ENCODE assay signal across 8 cellular contexts in the genomic region with DNA sequence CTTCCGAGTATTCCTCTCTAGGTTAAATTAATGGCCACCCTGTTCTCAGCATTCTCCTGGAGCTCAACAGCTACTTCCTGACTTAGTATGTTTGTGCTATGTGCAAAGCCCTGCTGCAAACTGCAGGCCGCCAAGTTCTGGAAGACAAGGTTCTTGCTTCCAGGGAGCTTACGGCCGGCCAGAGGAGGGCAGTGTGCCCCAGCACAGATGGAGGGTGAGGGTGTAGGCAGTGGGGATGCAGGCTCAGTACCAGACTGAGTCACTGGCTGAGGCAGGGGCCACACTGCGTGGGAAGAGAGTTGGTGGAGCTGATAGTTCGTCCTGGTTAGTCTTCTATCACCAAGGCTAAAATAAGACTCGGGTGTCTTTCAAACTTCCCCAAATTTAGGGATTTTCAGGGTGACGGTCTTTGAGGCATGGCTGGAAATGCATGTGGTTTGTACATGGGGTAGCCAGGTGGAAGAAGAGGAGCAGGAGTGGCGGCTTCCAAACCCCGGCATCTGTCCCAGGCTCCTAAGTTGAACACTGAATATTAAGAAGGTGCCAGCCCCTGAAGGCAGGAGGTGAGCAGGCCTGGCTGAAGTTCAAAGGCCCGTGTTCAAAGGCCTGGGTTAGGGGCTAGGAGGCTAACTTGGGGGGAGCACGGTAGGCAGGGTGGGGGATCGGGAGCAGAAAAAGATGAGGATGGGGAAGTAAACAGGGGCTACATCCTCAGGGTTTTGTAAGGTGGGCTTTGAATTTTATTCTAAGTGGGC. TPM values are rescaled to one million over a fixed set of nuclear protein-coding genes. Genes with fewer than 3 reads are reported as not detected.
DNase-seq lines count a peak whose midpoint lies in the region; ATAC-seq and TF ChIP-seq lines count a peak whose summit lies in the region.

No MANE protein-coding gene starts in this region.

- H3K27ac Mint-ChIP-seq in activated T-cell treated with anti-CD3 and anti-CD28 coated beads, Interleukin-2, amount 50 U/mL, for 72 hours: no peak overlapping the region
- peak overlapping the region in 3 of 5 experiments; percentile 29 to 66 (median 59) for H3K27ac Mint-ChIP-seq in brain

- peaks cover 27% of the 10 kb centered on the region for H3K4me1 Mint-ChIP-seq in activated T-cell treated with anti-CD3 and anti-CD28 coated beads, Interleukin-2, amount 50 U/mL, for 72 hours (ENCODE audit: low read depth)
- H3K4me1 Mint-ChIP-seq in activated T-cell treated with anti-CD3 and anti-CD28 coated beads, Interleukin-2, amount 50 U/mL, for 4 hours (ENCODE audit: low read depth): peaks cover 25% of the 10 kb centered on the region
- peaks cover 36% of the 10 kb centered on the region for H3K4me1 Mint-ChIP-seq in brain

- H3K79me2 ChIP-seq in osteoblast (ENCODE audit: insufficient read depth, low read length): no peaks in the 10 kb centered on the region

- peak; percentile 48 to 50 for ATAC-seq in activated T-cell treated with anti-CD3 and anti-CD28 coated beads, Interleukin-2, amount 50 U/mL, for 72 hours (replicated peaks in 1 of 2)
- no peak for ATAC-seq in activated T-cell treated with anti-CD3 and anti-CD28 coated beads, Interleukin-2, amount 50 U/mL, for 4 hours
- no peak for ATAC-seq in HG02678 (IDR thresholded peaks at IDR 0.05; ENCODE audit: unreplicated experiment)
- ATAC-seq in HG03432 (IDR thresholded peaks at IDR 0.05; ENCODE audit: unreplicated experiment): no peak
- no peak for ATAC-seq in GM19023 (IDR thresholded peaks at IDR 0.05; ENCODE audit: unreplicated experiment)

- H3K4me1 ChIP-seq in osteoblast (ENCODE audit: insufficient read depth, low read length): peaks cover 5% of the 10 kb centered on the region

- H3K27me3 ChIP-seq in MG63: no peaks in the 10 kb centered on the region
- peaks cover 3% of the 10 kb centered on the region for H3K27me3 ChIP-seq in osteoblast (ENCODE audit: insufficient read depth, low read length)

- H3K9me3 ChIP-seq in MG63 (no peaks in the 10 kb centered on the region), osteoblast (ENCODE audit: low read depth, low read length) (no peaks in the 10 kb centered on the region)

- H4K20me1 ChIP-seq in osteoblast (ENCODE audit: insufficient read depth, low read length): no peaks in the 10 kb centered on the region

- H3K4me3 Mint-ChIP-seq in activated T-cell treated with anti-CD3 and anti-CD28 coated beads, Interleukin-2, amount 50 U/mL, for 72 hours: no peak overlapping the region
- H3K4me3 Mint-ChIP-seq in activated T-cell treated with anti-CD3 and anti-CD28 coated beads, Interleukin-2, amount 50 U/mL, for 4 hours: no peak overlapping the region
- H3K4me3 Mint-ChIP-seq in brain: peak overlapping the region in 2 of 5 experiments; percentile 13 to 39

- no peak overlapping the region for H3K4me2 ChIP-seq in osteoblast (ENCODE audit: insufficient read depth, low read length)

- no peaks in the 10 kb centered on the region for H3K36me3 ChIP-seq in MG63
- H3K36me3 ChIP-seq in osteoblast (ENCODE audit: insufficient read depth, low read length): no peaks in the 10 kb centered on the region

- H3K4me3 ChIP-seq in MG63 (no peak overlapping the region), osteoblast (ENCODE audit: insufficient read depth, low read length) (no peak overlapping the region)

- no peaks in the 10 kb centered on the region for H3K27me3 Mint-ChIP-seq in activated T-cell treated with anti-CD3 and anti-CD28 coated beads, Interleukin-2, amount 50 U/mL, for 72 hours (ENCODE audit: low read depth)
- no peaks in the 10 kb centered on the region for H3K27me3 Mint-ChIP-seq in activated T-cell treated with anti-CD3 and anti-CD28 coated beads, Interleukin-2, amount 50 U/mL, for 4 hours (ENCODE audit: low read depth)
- H3K27me3 Mint-ChIP-seq in brain: peaks cover 4% of the 10 kb centered on the region

- H3K27ac ChIP-seq in osteoblast (ENCODE audit: low read depth, low read length): no peak overlapping the region

- no peaks in the 10 kb centered on the region for H3K9me3 Mint-ChIP-seq in activated T-cell treated with anti-CD3 and anti-CD28 coated beads, Interleukin-2, amount 50 U/mL, for 72 hours
- no peaks in the 10 kb centered on the region for H3K9me3 Mint-ChIP-seq in activated T-cell treated with anti-CD3 and anti-CD28 coated beads, Interleukin-2, amount 50 U/mL, for 4 hours
- no peaks in the 10 kb centered on the region for H3K9me3 Mint-ChIP-seq in brain

- H3K36me3 Mint-ChIP-seq in activated T-cell treated with anti-CD3 and anti-CD28 coated beads, Interleukin-2, amount 50 U/mL, for 72 hours (ENCODE audit: insufficient read depth in 2 of 2): no peaks in the 10 kb centered on the region
- no peaks in the 10 kb centered on the region for H3K36me3 Mint-ChIP-seq in activated T-cell treated with anti-CD3 and anti-CD28 coated beads, Interleukin-2, amount 50 U/mL, for 4 hours (ENCODE audit: insufficient read depth)
- H3K36me3 Mint-ChIP-seq in brain: no peaks in the 10 kb centered on the region

- peak overlapping the region; percentile 56 for H2AFZ ChIP-seq in osteoblast (ENCODE audit: low read length)

- peak; percentile 37 to 59 for DNase-seq in activated T-cell treated with anti-CD3 and anti-CD28 coated beads, Interleukin-2, amount 50 U/mL, for 72 hours
- no peak for DNase-seq in activated T-cell treated with anti-CD3 and anti-CD28 coated beads, Interleukin-2, amount 50 U/mL, for 4 hours
- peak; percentile 89 for DNase-seq in MG63
- peak; percentile 87 for DNase-seq in osteoblast (ENCODE audit: insufficient read length, low spot score, missing footprints)

- peak; percentile 32 to 41 for TF ChIP-seq CTCF in brain (conservative IDR thresholded peaks at IDR 0.05)
- TF ChIP-seq CTCF in osteoblast (IDR thresholded peaks at IDR 0.05; ENCODE audit: extremely low read depth, low read depth, low read length): peak; percentile 74

RNA-seq across cellular contexts. Expression of a gene that starts 42.9 kb away (rescaled TPM):
- total RNA-seq in activated T-cell treated with anti-CD3 and anti-CD28 coated beads, Interleukin-2, amount 50 U/mL, for 72 hours: 10 to 100 TPM; 72.8 to 86.8 TPM
- 100 to 1,000 TPM in 2 of 3 donors, 10 to 100 TPM in 1; 90.7 to 103 (median 101) TPM for total RNA-seq in activated T-cell treated with anti-CD3 and anti-CD28 coated beads, Interleukin-2, amount 50 U/mL, for 4 hours
- total RNA-seq in MG63 (2014; rRNA removed; shearing (Covaris generic); ENCODE audit: low replicate concordance): 16.5 and 20.9 TPM in 2 replicates
- polyA plus RNA-seq in brain (ENCODE audit: insufficient read depth, low read depth, low replicate concordance): 1.8 TPM
- 27.1 and 30.4 TPM in 2 replicates for total RNA-seq in osteoblast

Comparison
In these comparisons a context has a peak if more than half of its experiments do, and no peak if none do; other contexts are left out.
1. ATAC-seq: peak in activated T-cell treated with anti-CD3 and anti-CD28 coated beads, Interleukin-2, amount 50 U/mL, for 72 hours (2 of 2); none in activated T-cell treated with anti-CD3 and anti-CD28 coated beads, Interleukin-2, amount 50 U/mL, for 4 hours (0 of 2), HG02678 (single experiment), HG03432 (single experiment) and GM19023 (single experiment).